8 cellular contexts compared by ENCODE assay signal in genomic region chr11:99509863-99510262, GRCh38.
"Had no signal": no experiment of that assay in that cellular context is flagged by ENCODE, and none has a peak within 500 bp of the region (broad histone marks: within the 10 kb centered on the region; RNA-seq: fewer than 3 reads in every experiment).

No MANE protein-coding gene starts in this region.

- H2AFZ ChIP-seq: GM23338 had no signal

- DNase-seq: H7, HFFc6, KG1 had no signal

- H3K36me3 ChIP-seq: HAP-1 had no signal

- FAIRE-seq: K562 had no signal

- H3K27ac ChIP-seq: HL-60 had no signal

- H3K4me1 ChIP-seq: HAP-1 had no signal

- ATAC-seq: GM23338, HCT116, K562 had no signal

- H3K4me3 ChIP-seq: GM23338, HAP-1, K562 had no signal

- H3K4me2 ChIP-seq: GM23338 had no signal

- H3K9me3 ChIP-seq: HAP-1 had no signal
